Comparison of ENCODE assay signal across 1 cellular context in genomic region chr22:21585389-21585788, GRCh38.
TF ChIP-seq lines count a peak whose summit lies in the region.

No MANE protein-coding gene starts in this region.

TF ChIP-seq in K562, 482 proteins besides CTCF, POLR2A, EP300 and RAD21 (continued from another document and continues in another):
- TF ChIP-seq ZNF280A (IDR thresholded peaks at IDR 0.05; ENCODE audit: low read depth, partially characterized antibody): no peak
- TF ChIP-seq XRCC4 (IDR thresholded peaks at IDR 0.05; ENCODE audit: extremely low read depth, insufficient read depth, insufficient read length): no peak
- no peak for TF ChIP-seq PRMT5 (CRISPR knock-in tag; IDR thresholded peaks at IDR 0.05)
- no peak for TF ChIP-seq ZNF589 (CRISPR knock-in tag; IDR thresholded peaks at IDR 0.05; ENCODE audit: low read depth)
- TF ChIP-seq KDM5B (IDR thresholded peaks at IDR 0.05; ENCODE audit: insufficient replicate concordance, low read depth, low read length): peak; percentile 54
- TF ChIP-seq, protein P1, sequence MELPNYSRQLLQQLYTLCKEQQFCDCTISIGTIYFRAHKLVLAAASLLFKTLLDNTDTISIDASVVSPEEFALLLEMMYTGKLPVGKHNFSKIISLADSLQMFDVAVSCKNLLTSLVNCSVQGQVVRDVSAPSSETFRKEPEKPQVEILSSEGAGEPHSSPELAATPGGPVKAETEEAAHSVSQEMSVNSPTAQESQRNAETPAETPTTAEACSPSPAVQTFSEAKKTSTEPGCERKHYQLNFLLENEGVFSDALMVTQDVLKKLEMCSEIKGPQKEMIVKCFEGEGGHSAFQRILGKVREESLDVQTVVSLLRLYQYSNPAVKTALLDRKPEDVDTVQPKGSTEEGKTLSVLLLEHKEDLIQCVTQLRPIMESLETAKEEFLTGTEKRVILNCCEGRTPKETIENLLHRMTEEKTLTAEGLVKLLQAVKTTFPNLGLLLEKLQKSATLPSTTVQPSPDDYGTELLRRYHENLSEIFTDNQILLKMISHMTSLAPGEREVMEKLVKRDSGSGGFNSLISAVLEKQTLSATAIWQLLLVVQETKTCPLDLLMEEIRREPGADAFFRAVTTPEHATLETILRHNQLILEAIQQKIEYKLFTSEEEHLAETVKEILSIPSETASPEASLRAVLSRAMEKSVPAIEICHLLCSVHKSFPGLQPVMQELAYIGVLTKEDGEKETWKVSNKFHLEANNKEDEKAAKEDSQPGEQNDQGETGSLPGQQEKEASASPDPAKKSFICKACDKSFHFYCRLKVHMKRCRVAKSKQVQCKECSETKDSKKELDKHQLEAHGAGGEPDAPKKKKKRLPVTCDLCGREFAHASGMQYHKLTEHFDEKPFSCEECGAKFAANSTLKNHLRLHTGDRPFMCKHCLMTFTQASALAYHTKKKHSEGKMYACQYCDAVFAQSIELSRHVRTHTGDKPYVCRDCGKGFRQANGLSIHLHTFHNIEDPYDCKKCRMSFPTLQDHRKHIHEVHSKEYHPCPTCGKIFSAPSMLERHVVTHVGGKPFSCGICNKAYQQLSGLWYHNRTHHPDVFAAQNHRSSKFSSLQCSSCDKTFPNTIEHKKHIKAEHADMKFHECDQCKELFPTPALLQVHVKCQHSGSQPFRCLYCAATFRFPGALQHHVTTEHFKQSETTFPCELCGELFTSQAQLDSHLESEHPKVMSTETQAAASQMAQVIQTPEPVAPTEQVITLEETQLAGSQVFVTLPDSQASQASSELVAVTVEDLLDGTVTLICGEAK (IDR thresholded peaks at IDR 0.05): no peak
- TF ChIP-seq, protein P1 (CRISPR knock-in tag; IDR thresholded peaks at IDR 0.05): no peak
- TF ChIP-seq ZNF354B (CRISPR knock-in tag; IDR thresholded peaks at IDR 0.05): no peak
- no peak for TF ChIP-seq SMARCB1 (IDR thresholded peaks at IDR 0.05; ENCODE audit: insufficient read length, low read depth)
- no peak for TF ChIP-seq ATF1 (CRISPR knock-in tag; IDR thresholded peaks at IDR 0.05)
- TF ChIP-seq ATF1 (tag; IDR thresholded peaks at IDR 0.05): no peak
- TF ChIP-seq SRSF1 (IDR thresholded peaks at IDR 0.05; ENCODE audit: low read depth, low read length): no peak
- no peak for TF ChIP-seq ZNF3 (CRISPR knock-in tag; IDR thresholded peaks at IDR 0.05)
- TF ChIP-seq ZNF764 (CRISPR knock-in tag; IDR thresholded peaks at IDR 0.05; ENCODE audit: low read depth): 0 out of 2 replicates have a peak, but pooled peaks have one; percentile 6
- TF ChIP-seq RBFOX2 (IDR thresholded peaks at IDR 0.05; ENCODE audit: low read depth, low read length): no peak
- TF ChIP-seq ASH1L (IDR thresholded peaks at IDR 0.05; ENCODE audit: borderline replicate concordance, low read depth, partially characterized antibody): no peak
- no peak for TF ChIP-seq POU5F1 (IDR thresholded peaks at IDR 0.05; ENCODE audit: borderline replicate concordance, low read depth, low read length, partially characterized antibody)
- TF ChIP-seq ARID1B (IDR thresholded peaks at IDR 0.05): no peak
- no peak for TF ChIP-seq FUS (optimal IDR thresholded peaks at IDR 0.05; ENCODE audit: low read depth, low read length)
- TF ChIP-seq ZNF444 (CRISPR knock-in tag; IDR thresholded peaks at IDR 0.05): no peak
- TF ChIP-seq NCOR1 (IDR thresholded peaks at IDR 0.05): no peak
- no peak for TF ChIP-seq NR0B1 (IDR thresholded peaks at IDR 0.05; ENCODE audit: partially characterized antibody)
- TF ChIP-seq, protein P2, sequence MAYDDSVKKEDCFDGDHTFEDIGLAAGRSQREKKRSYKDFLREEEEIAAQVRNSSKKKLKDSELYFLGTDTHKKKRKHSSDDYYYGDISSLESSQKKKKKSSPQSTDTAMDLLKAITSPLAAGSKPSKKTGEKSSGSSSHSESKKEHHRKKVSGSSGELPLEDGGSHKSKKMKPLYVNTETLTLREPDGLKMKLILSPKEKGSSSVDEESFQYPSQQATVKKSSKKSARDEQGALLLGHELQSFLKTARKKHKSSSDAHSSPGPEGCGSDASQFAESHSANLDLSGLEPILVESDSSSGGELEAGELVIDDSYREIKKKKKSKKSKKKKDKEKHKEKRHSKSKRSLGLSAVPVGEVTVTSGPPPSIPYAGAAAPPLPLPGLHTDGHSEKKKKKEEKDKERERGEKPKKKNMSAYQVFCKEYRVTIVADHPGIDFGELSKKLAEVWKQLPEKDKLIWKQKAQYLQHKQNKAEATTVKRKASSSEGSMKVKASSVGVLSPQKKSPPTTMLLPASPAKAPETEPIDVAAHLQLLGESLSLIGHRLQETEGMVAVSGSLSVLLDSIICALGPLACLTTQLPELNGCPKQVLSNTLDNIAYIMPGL (CRISPR knock-in tag; IDR thresholded peaks at IDR 0.05): peak; percentile 0; the same call in 1 of the 2 replicates
- TF ChIP-seq CXXC5 (CRISPR knock-in tag; IDR thresholded peaks at IDR 0.05): no peak
- no peak for TF ChIP-seq TAF9B (IDR thresholded peaks at IDR 0.05; ENCODE audit: partially characterized antibody)
- TF ChIP-seq TRIM28 (IDR thresholded peaks at IDR 0.05): no peak
- TF ChIP-seq TAL1 (IDR thresholded peaks at IDR 0.05): no peak
- no peak for TF ChIP-seq ZNF253 (CRISPR knock-in tag; conservative IDR thresholded peaks at IDR 0.05)
- no peak for TF ChIP-seq TCF7L2 (IDR thresholded peaks at IDR 0.05; ENCODE audit: low read depth, low read length)
- TF ChIP-seq NONO (IDR thresholded peaks at IDR 0.05; ENCODE audit: low read depth in 2 of 2, low read length in 1 of 2): no peak
- no peak for TF ChIP-seq RBM34 (IDR thresholded peaks at IDR 0.05; ENCODE audit: borderline replicate concordance, insufficient read depth, low read length)
- no peak for TF ChIP-seq ZNF717 (CRISPR knock-in tag; IDR thresholded peaks at IDR 0.05)
- no peak for TF ChIP-seq FOS (IDR thresholded peaks at IDR 0.05; ENCODE audit: extremely low read depth, insufficient read length)
- peak; percentile 74; the same call in 1 of the 2 replicates for TF ChIP-seq HDAC6 (IDR thresholded peaks at IDR 0.05; ENCODE audit: low read depth, low read length)
- no peak for TF ChIP-seq SOX6 (IDR thresholded peaks at IDR 0.05)
- TF ChIP-seq BRCA1 (IDR thresholded peaks at IDR 0.05): no peak
- TF ChIP-seq BRCA1 (CRISPR knock-in tag; IDR thresholded peaks at IDR 0.05): no peak
- TF ChIP-seq TBP (optimal IDR thresholded peaks at IDR 0.05; ENCODE audit: low read depth, low read length): peak; percentile 19
- no peak for TF ChIP-seq RBM14 (IDR thresholded peaks at IDR 0.05; ENCODE audit: borderline replicate concordance, insufficient read depth, low read depth, low read length)
- TF ChIP-seq CREB5 (CRISPR knock-in tag; IDR thresholded peaks at IDR 0.05): no peak
- peak; percentile 40; the same call in 1 of the 2 replicates for TF ChIP-seq ZNF436 (CRISPR knock-in tag; IDR thresholded peaks at IDR 0.05)
- TF ChIP-seq, protein P3, sequence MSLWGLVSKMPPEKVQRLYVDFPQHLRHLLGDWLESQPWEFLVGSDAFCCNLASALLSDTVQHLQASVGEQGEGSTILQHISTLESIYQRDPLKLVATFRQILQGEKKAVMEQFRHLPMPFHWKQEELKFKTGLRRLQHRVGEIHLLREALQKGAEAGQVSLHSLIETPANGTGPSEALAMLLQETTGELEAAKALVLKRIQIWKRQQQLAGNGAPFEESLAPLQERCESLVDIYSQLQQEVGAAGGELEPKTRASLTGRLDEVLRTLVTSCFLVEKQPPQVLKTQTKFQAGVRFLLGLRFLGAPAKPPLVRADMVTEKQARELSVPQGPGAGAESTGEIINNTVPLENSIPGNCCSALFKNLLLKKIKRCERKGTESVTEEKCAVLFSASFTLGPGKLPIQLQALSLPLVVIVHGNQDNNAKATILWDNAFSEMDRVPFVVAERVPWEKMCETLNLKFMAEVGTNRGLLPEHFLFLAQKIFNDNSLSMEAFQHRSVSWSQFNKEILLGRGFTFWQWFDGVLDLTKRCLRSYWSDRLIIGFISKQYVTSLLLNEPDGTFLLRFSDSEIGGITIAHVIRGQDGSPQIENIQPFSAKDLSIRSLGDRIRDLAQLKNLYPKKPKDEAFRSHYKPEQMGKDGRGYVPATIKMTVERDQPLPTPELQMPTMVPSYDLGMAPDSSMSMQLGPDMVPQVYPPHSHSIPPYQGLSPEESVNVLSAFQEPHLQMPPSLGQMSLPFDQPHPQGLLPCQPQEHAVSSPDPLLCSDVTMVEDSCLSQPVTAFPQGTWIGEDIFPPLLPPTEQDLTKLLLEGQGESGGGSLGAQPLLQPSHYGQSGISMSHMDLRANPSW (CRISPR knock-in tag; IDR thresholded peaks at IDR 0.05): 0 out of 2 replicates have a peak, but pooled peaks have one; percentile 23
- TF ChIP-seq VEZF1 (CRISPR knock-in tag; IDR thresholded peaks at IDR 0.05): no peak
- no peak for TF ChIP-seq POLR2G (IDR thresholded peaks at IDR 0.05; ENCODE audit: low read depth, low read length)
- TF ChIP-seq CCAR2 (IDR thresholded peaks at IDR 0.05; ENCODE audit: low read depth, low read length): no peak; the same call in 1 of the 2 replicates
- no peak for TF ChIP-seq STAG1 (CRISPR knock-in tag; IDR thresholded peaks at IDR 0.05; ENCODE audit: borderline replicate concordance)
- no peak for TF ChIP-seq FOXJ3 (CRISPR knock-in tag; IDR thresholded peaks at IDR 0.05)
